Comparison of ENCODE assay signal across 1 cellular context in genomic region chr2:202634556-202635440, GRCh38.
TF ChIP-seq lines count a peak whose summit lies in the region.

Gene FAM117B, plus strand, starts transcription at chr2:202634969. Its CDS starts 219 bp downstream, at chr2:202635188.

TF ChIP-seq in HepG2, 621 proteins besides CTCF, POLR2A, EP300 and RAD21 (continued from another document and continues in another):
- TF ChIP-seq MLXIP (CRISPR knock-in tag; IDR thresholded peaks at IDR 0.05; ENCODE audit: borderline replicate concordance) (no peak), NFE2 (CRISPR knock-in tag; IDR thresholded peaks at IDR 0.05) (no peak), TSC22D2 (CRISPR knock-in tag; IDR thresholded peaks at IDR 0.05; ENCODE audit: borderline replicate concordance) (no peak), ZNF251 (CRISPR knock-in tag; IDR thresholded peaks at IDR 0.05) (no peak), ZNF563 (CRISPR knock-in tag; IDR thresholded peaks at IDR 0.05) (peak; percentile 84), ZNF564 (CRISPR knock-in tag; IDR thresholded peaks at IDR 0.05) (peak; percentile 50; the same call in 1 of the 2 replicates), MTA3 (CRISPR knock-in tag; IDR thresholded peaks at IDR 0.05) (peak; percentile 41; the same call in 1 of the 2 replicates), NFIC (IDR thresholded peaks at IDR 0.05; ENCODE audit: low read length) (peak; percentile 81), ZNF749 (CRISPR knock-in tag; IDR thresholded peaks at IDR 0.05; ENCODE audit: borderline replicate concordance) (no peak), PRDM4 (CRISPR knock-in tag; IDR thresholded peaks at IDR 0.05; ENCODE audit: borderline replicate concordance) (no peak), MAFF (IDR thresholded peaks at IDR 0.05; ENCODE audit: low read depth, low read length) (no peak), ZNF383 (CRISPR knock-in tag; IDR thresholded peaks at IDR 0.05; ENCODE audit: borderline replicate concordance) (no peak), SMAD1 (CRISPR knock-in tag; IDR thresholded peaks at IDR 0.05; ENCODE audit: borderline replicate concordance, low read depth) (peak; percentile 52; the same call in 1 of the 2 replicates), CREB1 (IDR thresholded peaks at IDR 0.05) (peak; percentile 77), CREB1 (CRISPR knock-in tag; IDR thresholded peaks at IDR 0.05) (peak; percentile 82), JUNB (CRISPR knock-in tag; IDR thresholded peaks at IDR 0.05; ENCODE audit: borderline replicate concordance) (no peak), ZFP36 (IDR thresholded peaks at IDR 0.05; ENCODE audit: borderline replicate concordance, low read depth, low read length, partially characterized antibody) (no peak), ZFP62 (CRISPR knock-in tag; IDR thresholded peaks at IDR 0.05) (0 out of 2 replicates have a peak, but pooled peaks have one; percentile 47), HES4 (CRISPR knock-in tag; IDR thresholded peaks at IDR 0.05; ENCODE audit: borderline replicate concordance) (0 out of 2 replicates have a peak, but pooled peaks have one; percentile 31), NFE2L2 (IDR thresholded peaks at IDR 0.05; ENCODE audit: low read length) (no peak), CENPT (CRISPR knock-in tag; IDR thresholded peaks at IDR 0.05; ENCODE audit: low read depth) (no peak), HNRNPK (IDR thresholded peaks at IDR 0.05; ENCODE audit: low read depth, low read length, poor library complexity, severe bottlenecking) (no peak), PHF21A (CRISPR knock-in tag; IDR thresholded peaks at IDR 0.05) (peak; percentile 88; the same call in 1 of the 2 replicates), REPIN1 (CRISPR knock-in tag; IDR thresholded peaks at IDR 0.05; ENCODE audit: borderline replicate concordance, low read depth) (peak; percentile 81), MED8 (CRISPR knock-in tag; IDR thresholded peaks at IDR 0.05; ENCODE audit: insufficient replicate concordance) (peak; percentile 85), PBX3 (CRISPR knock-in tag; IDR thresholded peaks at IDR 0.05; ENCODE audit: borderline replicate concordance) (no peak), ZNF451 (CRISPR knock-in tag; IDR thresholded peaks at IDR 0.05) (peak; percentile 52), RFX1 (IDR thresholded peaks at IDR 0.05) (no peak), BCLAF1 (IDR thresholded peaks at IDR 0.05) (no peak), ZBTB7A (CRISPR knock-in tag; IDR thresholded peaks at IDR 0.05) (no peak), RNF219 (CRISPR knock-in tag; IDR thresholded peaks at IDR 0.05) (no peak), HMG20B (CRISPR knock-in tag; conservative IDR thresholded peaks at IDR 0.05) (no peak), CERS6 (CRISPR knock-in tag; IDR thresholded peaks at IDR 0.05) (no peak), ZNF772 (CRISPR knock-in tag; IDR thresholded peaks at IDR 0.05) (peak; percentile 92), YEATS4 (CRISPR knock-in tag; IDR thresholded peaks at IDR 0.05; ENCODE audit: borderline replicate concordance) (peak; percentile 52; the same call in 1 of the 2 replicates), YEATS2 (CRISPR knock-in tag; IDR thresholded peaks at IDR 0.05; ENCODE audit: borderline replicate concordance) (peak; percentile 79), SMAD3 (CRISPR knock-in tag; IDR thresholded peaks at IDR 0.05) (peak; percentile 89), SRSF4 (IDR thresholded peaks at IDR 0.05; ENCODE audit: low read depth, low read length, poor library complexity, severe bottlenecking) (no peak), RFX3 (CRISPR knock-in tag; IDR thresholded peaks at IDR 0.05) (no peak), HNRNPH1 (optimal IDR thresholded peaks at IDR 0.05; ENCODE audit: low read depth, low read length) (no peak), TBL1XR1 (IDR thresholded peaks at IDR 0.05; ENCODE audit: borderline replicate concordance, low read length, partially characterized antibody) (peak; percentile 93), ZNF703 (CRISPR knock-in tag; IDR thresholded peaks at IDR 0.05; ENCODE audit: borderline replicate concordance) (no peak; the same call in 1 of the 2 replicates)
- TF ChIP-seq, protein P1, sequence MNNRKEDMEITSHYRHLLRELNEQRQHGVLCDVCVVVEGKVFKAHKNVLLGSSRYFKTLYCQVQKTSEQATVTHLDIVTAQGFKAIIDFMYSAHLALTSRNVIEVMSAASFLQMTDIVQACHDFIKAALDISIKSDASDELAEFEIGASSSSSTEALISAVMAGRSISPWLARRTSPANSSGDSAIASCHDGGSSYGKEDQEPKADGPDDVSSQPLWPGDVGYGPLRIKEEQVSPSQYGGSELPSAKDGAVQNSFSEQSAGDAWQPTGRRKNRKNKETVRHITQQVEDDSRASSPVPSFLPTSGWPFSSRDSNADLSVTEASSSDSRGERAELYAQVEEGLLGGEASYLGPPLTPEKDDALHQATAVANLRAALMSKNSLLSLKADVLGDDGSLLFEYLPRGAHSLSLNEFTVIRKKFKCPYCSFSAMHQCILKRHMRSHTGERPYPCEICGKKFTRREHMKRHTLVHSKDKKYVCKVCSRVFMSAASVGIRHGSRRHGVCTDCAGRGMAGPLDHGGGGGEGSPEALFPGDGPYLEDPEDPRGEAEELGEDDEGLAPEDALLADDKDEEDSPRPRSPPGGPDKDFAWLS (CRISPR knock-in tag; IDR thresholded peaks at IDR 0.05; ENCODE audit: borderline replicate concordance) = no peak
- TF ChIP-seq, protein P2, sequence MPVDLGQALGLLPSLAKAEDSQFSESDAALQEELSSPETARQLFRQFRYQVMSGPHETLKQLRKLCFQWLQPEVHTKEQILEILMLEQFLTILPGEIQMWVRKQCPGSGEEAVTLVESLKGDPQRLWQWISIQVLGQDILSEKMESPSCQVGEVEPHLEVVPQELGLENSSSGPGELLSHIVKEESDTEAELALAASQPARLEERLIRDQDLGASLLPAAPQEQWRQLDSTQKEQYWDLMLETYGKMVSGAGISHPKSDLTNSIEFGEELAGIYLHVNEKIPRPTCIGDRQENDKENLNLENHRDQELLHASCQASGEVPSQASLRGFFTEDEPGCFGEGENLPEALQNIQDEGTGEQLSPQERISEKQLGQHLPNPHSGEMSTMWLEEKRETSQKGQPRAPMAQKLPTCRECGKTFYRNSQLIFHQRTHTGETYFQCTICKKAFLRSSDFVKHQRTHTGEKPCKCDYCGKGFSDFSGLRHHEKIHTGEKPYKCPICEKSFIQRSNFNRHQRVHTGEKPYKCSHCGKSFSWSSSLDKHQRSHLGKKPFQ (CRISPR knock-in tag; IDR thresholded peaks at IDR 0.05; ENCODE audit: insufficient replicate concordance) = peak; percentile 89
- TF ChIP-seq, protein P3, sequence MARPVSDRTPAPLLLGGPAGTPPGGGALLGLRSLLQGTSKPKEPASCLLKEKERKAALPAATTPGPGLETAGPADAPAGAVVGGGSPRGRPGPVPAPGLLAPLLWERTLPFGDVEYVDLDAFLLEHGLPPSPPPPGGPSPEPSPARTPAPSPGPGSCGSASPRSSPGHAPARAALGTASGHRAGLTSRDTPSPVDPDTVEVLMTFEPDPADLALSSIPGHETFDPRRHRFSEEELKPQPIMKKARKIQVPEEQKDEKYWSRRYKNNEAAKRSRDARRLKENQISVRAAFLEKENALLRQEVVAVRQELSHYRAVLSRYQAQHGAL (CRISPR knock-in tag; IDR thresholded peaks at IDR 0.05; ENCODE audit: not compliant biosample characterization) = no peak
- TF ChIP-seq, protein P4, sequence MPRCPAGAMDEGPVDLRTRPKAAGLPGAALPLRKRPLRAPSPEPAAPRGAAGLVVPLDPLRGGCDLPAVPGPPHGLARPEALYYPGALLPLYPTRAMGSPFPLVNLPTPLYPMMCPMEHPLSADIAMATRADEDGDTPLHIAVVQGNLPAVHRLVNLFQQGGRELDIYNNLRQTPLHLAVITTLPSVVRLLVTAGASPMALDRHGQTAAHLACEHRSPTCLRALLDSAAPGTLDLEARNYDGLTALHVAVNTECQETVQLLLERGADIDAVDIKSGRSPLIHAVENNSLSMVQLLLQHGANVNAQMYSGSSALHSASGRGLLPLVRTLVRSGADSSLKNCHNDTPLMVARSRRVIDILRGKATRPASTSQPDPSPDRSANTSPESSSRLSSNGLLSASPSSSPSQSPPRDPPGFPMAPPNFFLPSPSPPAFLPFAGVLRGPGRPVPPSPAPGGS (CRISPR knock-in tag; IDR thresholded peaks at IDR 0.05) = peak; percentile 77
